1 cellular context compared by ENCODE assay signal in the genomic region with DNA sequence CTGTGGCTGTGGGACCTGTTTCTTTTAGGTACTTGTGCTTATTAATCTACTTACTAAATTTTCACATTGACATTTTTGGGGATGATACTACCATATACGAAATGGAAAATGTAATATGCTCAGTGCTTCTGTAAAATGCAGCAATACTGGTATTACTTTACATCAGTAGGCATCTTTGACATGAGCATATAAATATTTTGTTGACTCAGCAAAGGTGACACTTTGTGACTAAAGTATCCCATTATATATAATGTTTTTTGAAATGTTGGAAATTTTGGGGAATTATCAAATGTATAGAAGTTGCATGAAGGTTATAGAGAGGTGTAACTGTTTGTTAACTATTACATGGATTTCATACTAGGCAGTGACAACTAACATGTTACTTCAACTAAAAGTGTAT.
TF ChIP-seq lines count a peak whose summit lies in the region.

No MANE protein-coding gene starts in this region.

TF ChIP-seq in H1, 55 proteins besides CTCF, POLR2A, EP300 and RAD21:
- no peak for TF ChIP-seq SP4 (IDR thresholded peaks at IDR 0.05; ENCODE audit: low read length)
- no peak for TF ChIP-seq SP1 (IDR thresholded peaks at IDR 0.05; ENCODE audit: low read depth, low read length)
- no peak for TF ChIP-seq YY1 (IDR thresholded peaks at IDR 0.05; ENCODE audit: low read depth, low read length)
- peak; percentile 53; the same call in 1 of the 2 replicates for TF ChIP-seq MAFK (IDR thresholded peaks at IDR 0.05; ENCODE audit: low read depth, low read length)
- TF ChIP-seq, protein P1, sequence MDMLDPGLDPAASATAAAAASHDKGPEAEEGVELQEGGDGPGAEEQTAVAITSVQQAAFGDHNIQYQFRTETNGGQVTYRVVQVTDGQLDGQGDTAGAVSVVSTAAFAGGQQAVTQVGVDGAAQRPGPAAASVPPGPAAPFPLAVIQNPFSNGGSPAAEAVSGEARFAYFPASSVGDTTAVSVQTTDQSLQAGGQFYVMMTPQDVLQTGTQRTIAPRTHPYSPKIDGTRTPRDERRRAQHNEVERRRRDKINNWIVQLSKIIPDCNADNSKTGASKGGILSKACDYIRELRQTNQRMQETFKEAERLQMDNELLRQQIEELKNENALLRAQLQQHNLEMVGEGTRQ (IDR thresholded peaks at IDR 0.05; ENCODE audit: low read length): no peak
